In genomic region chr12:102169922-102170698, GRCh38 we compare ENCODE assay signal across 9 cellular contexts. TPM values are rescaled to one million over a fixed set of nuclear protein-coding genes. Genes with fewer than 3 reads are reported as not detected.
A peak's percentile ranks its signal among the peaks of the same experiment; 100 is the strongest.
DNase-seq lines count a peak whose midpoint lies in the region; ATAC-seq and TF ChIP-seq lines count a peak whose summit lies in the region.
"Had no signal": no experiment of that assay in that cellular context is flagged by ENCODE, and none has a peak within 500 bp of the region (broad histone marks: within the 10 kb centered on the region; RNA-seq: fewer than 3 reads in every experiment).

No MANE protein-coding gene starts in this region.

- no peak overlapping the region for H3K56ac ChIP-seq in H9 (ENCODE audit: insufficient read length, low read depth, low read length)

- H4K8ac ChIP-seq in H9 (replicated peaks; ENCODE audit: insufficient read length, low read depth, low read length), result no peak overlapping the region

- no peak overlapping the region for H2AK5ac ChIP-seq in H9 (ENCODE audit: insufficient read length, low read length)

- H4K20me1 ChIP-seq in DND-41 (ENCODE audit: insufficient read depth, low read length), result no peaks in the 10 kb centered on the region
- no peaks in the 10 kb centered on the region for H4K20me1 ChIP-seq in H9 (ENCODE audit: control insufficient read depth, insufficient read depth, insufficient read length)

- TF ChIP-seq CTCF in DND-41 (IDR thresholded peaks at IDR 0.05; ENCODE audit: borderline replicate concordance, extremely low read depth, low read length, poor library complexity, severe bottlenecking), result peak; percentile 67
- peak; percentile 73 for TF ChIP-seq CTCF in H9 (conservative IDR thresholded peaks at IDR 0.05)
- peak; percentile 37 to 67 (median 56) for TF ChIP-seq CTCF in Peyer's patch (IDR thresholded peaks at IDR 0.05)
- TF ChIP-seq CTCF in fibroblast of mammary gland (conservative IDR thresholded peaks at IDR 0.05; ENCODE audit: control insufficient read depth, insufficient read depth, low read depth, low read length), result peak; percentile 72
- TF ChIP-seq CTCF in prostate gland (IDR thresholded peaks at IDR 0.05), result peak in 3 of 4 experiments; percentile 35 to 59 (median 56)
- TF ChIP-seq CTCF in lower leg skin (IDR thresholded peaks at IDR 0.05), result no peak

- H3K9me3 ChIP-seq in DND-41 (ENCODE audit: insufficient read depth, low read length, severe bottlenecking) (no peaks in the 10 kb centered on the region), H9 (ENCODE audit: control insufficient read depth, low read depth, low read length) (no peaks in the 10 kb centered on the region), Peyer's patch (no peaks in the 10 kb centered on the region), prostate gland (no peaks in the 10 kb centered on the region)

- H3K36me3 ChIP-seq in DND-41 (ENCODE audit: insufficient read depth, low read length) (peaks cover 62% of the 10 kb centered on the region), Peyer's patch (no peaks in the 10 kb centered on the region), prostate gland (no peaks in the 10 kb centered on the region)

- no peak overlapping the region for H2BK120ac ChIP-seq in H9 (ENCODE audit: low read depth, low read length, poor library complexity, severe bottlenecking)

- no peak overlapping the region for H3K4me3 Mint-ChIP-seq in H9

- H4K91ac ChIP-seq in H9 (ENCODE audit: insufficient read length, low read depth, low read length), result no peak overlapping the region

- no peak overlapping the region for H3K14ac ChIP-seq in H9 (ENCODE audit: insufficient read depth, low read length)

- no peaks in the 10 kb centered on the region for H3K23me2 ChIP-seq in H9 (ENCODE audit: insufficient read length, low read depth, low read length, poor library complexity, severe bottlenecking)

- DNase-seq in DND-41 (no peak), H9 (no peak), Peyer's patch (peak in 1 of 3 donors; percentile 49), fibroblast of mammary gland (ENCODE audit: low read depth) (peak; percentile 45), prostate gland (ENCODE audit: low spot score) (no peak), lower leg skin (ENCODE audit: low spot score in 2 of 2) (no peak)

- intact Hi-C loops in prostate gland (cut with DNase I) (no loop called here), lower leg skin (cut with DNase I; ENCODE audit: low total_unique reads) (no loop called here)

- no peak overlapping the region for H3K27ac Mint-ChIP-seq in H9

- H3T11ph ChIP-seq in H9 (ENCODE audit: low read length), result no peak overlapping the region

- H3K27me3 Mint-ChIP-seq in H9 (ENCODE audit: low read depth), result no peaks in the 10 kb centered on the region; the same call in 1 of the 2 replicates

- peaks cover 4 to 5% (median 4%) of the 10 kb centered on the region in 3 experiments; a peak in 4 of 7 replicates for H3K36me3 Mint-ChIP-seq in H9 (ENCODE audit: insufficient read depth in 1 of 3, low read depth in 3 of 3)

- H3K4me2 ChIP-seq in DND-41 (ENCODE audit: insufficient read depth, low read length) (no peak overlapping the region), H9 (ENCODE audit: insufficient read depth, insufficient read length, low read length) (no peak overlapping the region)

- peak; percentile 60; the same call in 1 of the 3 replicates for ATAC-seq in DND-41 (ENCODE audit: insufficient read depth, low read depth)
- ATAC-seq in GM21717 (IDR thresholded peaks at IDR 0.05; ENCODE audit: unreplicated experiment), result no peak
- no peak for ATAC-seq in GM19023 (IDR thresholded peaks at IDR 0.05; ENCODE audit: unreplicated experiment)

- H3K79me1 ChIP-seq in H9 (ENCODE audit: insufficient read depth, low read depth, low read length, poor library complexity, severe bottlenecking), result no peaks in the 10 kb centered on the region

- H3K27ac ChIP-seq in DND-41 (ENCODE audit: low read length) (no peak overlapping the region), H9 (ENCODE audit: insufficient read length, low read depth, low read length) (no peak overlapping the region), Peyer's patch (no peak overlapping the region), prostate gland (no peak overlapping the region)
- H3K27ac ChIP-seq: SK-N-MC had no signal

- H2BK20ac ChIP-seq in H9 (ENCODE audit: low read depth, low read length, poor library complexity, severe bottlenecking), result no peak overlapping the region

- H3K4me1 Mint-ChIP-seq in H9, result no peaks in the 10 kb centered on the region

- H3K9ac ChIP-seq in DND-41 (ENCODE audit: low read depth, low read length) (no peak overlapping the region), H9 (ENCODE audit: extremely low read depth, insufficient read length, low read length) (no peak overlapping the region)

- no peak overlapping the region for H2BK12ac ChIP-seq in H9 (ENCODE audit: insufficient read length, low read depth, low read length)

- H3K4me1 ChIP-seq in DND-41 (ENCODE audit: insufficient read depth, low read length) (no peaks in the 10 kb centered on the region), H9 (ENCODE audit: insufficient read depth, low read length) (no peaks in the 10 kb centered on the region), Peyer's patch (no peaks in the 10 kb centered on the region), prostate gland (replicated peaks) (no peaks in the 10 kb centered on the region)

- H3K9me3 Mint-ChIP-seq in H9, result no peaks in the 10 kb centered on the region

- no CpG with 5 or more reads among the region's 2 CpGs for WGBS in H9 (ENCODE audit: extremely low coverage, insufficient read length, low lambda C conversion rate)
- 93% methylated on average over 2 of the region's 2 CpGs for WGBS in prostate gland
- 90 to 99% methylated on average over 2 of the region's 2 CpGs for WGBS in lower leg skin, 2 donors

- H3K4ac ChIP-seq in H9 (ENCODE audit: low read depth, low read length), result no peak overlapping the region

- no peak overlapping the region for H3K18ac ChIP-seq in H9 (ENCODE audit: insufficient read length, low read depth, low read length)

- H2AFZ ChIP-seq in DND-41 (ENCODE audit: low read depth, low read length), result no peak overlapping the region
- H2AFZ ChIP-seq in H9 (ENCODE audit: low read length), result no peak overlapping the region

- H3K27me3 ChIP-seq in DND-41 (ENCODE audit: insufficient read depth, low read length, poor library complexity) (no peaks in the 10 kb centered on the region), H9 (ENCODE audit: insufficient read depth, low read length) (no peaks in the 10 kb centered on the region), Peyer's patch (no peaks in the 10 kb centered on the region), prostate gland (replicated peaks; ENCODE audit: insufficient read depth) (no peaks in the 10 kb centered on the region)

- TF ChIP-seq POLR2A in Peyer's patch (IDR thresholded peaks at IDR 0.05) (no peak), prostate gland (IDR thresholded peaks at IDR 0.05) (no peak), lower leg skin (IDR thresholded peaks at IDR 0.05) (no peak)

- H4K5ac ChIP-seq in H9 (ENCODE audit: insufficient read length, low read depth, low read length), result no peak overlapping the region

- H2BK15ac ChIP-seq in H9 (ENCODE audit: low read depth, low read length), result no peak overlapping the region

- no peak overlapping the region for H3K4me3 ChIP-seq in DND-41 (ENCODE audit: low read depth in 1 of 2, low read length in 2 of 2)
- no peak overlapping the region for H3K4me3 ChIP-seq in Peyer's patch
- H3K4me3 ChIP-seq in fibroblast of mammary gland (ENCODE audit: control insufficient read depth, low read depth, low read length), result no peak overlapping the region
- no peak overlapping the region for H3K4me3 ChIP-seq in prostate gland
- H3K4me3 ChIP-seq in lower leg skin (ENCODE audit: low read depth, poor library complexity, severe bottlenecking), result no peak overlapping the region
- H3K4me3 ChIP-seq: SK-N-MC had no signal

- no peak overlapping the region for H3K23ac ChIP-seq in H9 (ENCODE audit: insufficient read length, low read depth, low read length)

- H3K79me2 ChIP-seq in DND-41 (ENCODE audit: insufficient read depth, low read length), result no peaks in the 10 kb centered on the region
- no peaks in the 10 kb centered on the region for H3K79me2 ChIP-seq in H9 (ENCODE audit: insufficient read depth, low read length)

- H2BK5ac ChIP-seq in H9 (ENCODE audit: insufficient read length, low read length), result no peak overlapping the region

RNA-seq across cellular contexts. Expression of gene PMCH, which starts 27.5 kb away (rescaled TPM):
- total RNA-seq in H9 (2021), result not detected in 2 replicates
- total RNA-seq in Peyer's patch, result not detected
- total RNA-seq in prostate gland, result not detected
- not detected for total RNA-seq in lower leg skin

RNA-seq across cellular contexts. Expression of gene PARPBP, which starts 50.1 kb away (rescaled TPM):
- total RNA-seq in H9 (2021) (29.0 and 32.1 TPM in 2 replicates), Peyer's patch (1 to 10 TPM; 2.6 to 4.2 (median 3.5) TPM), prostate gland (1 to 10 TPM; 2.6 to 3.5 TPM), lower leg skin (1 to 10 TPM; 1.2 to 2.0 (median 1.6) TPM)

RNA-seq across cellular contexts. Expression of gene NUP37, which starts 50.2 kb away (rescaled TPM):
- 62.5 and 62.8 TPM in 2 replicates for total RNA-seq in H9 (2021)
- total RNA-seq in Peyer's patch, result 10 to 100 TPM in 2 of 4 donors, 1 to 10 TPM in 2; 5.5 to 23.2 (median 12.6) TPM
- 10 to 100 TPM; 16.6 to 21.4 TPM for total RNA-seq in prostate gland
- total RNA-seq in lower leg skin, result 10 to 100 TPM; 12.9 to 28.9 (median 15.7) TPM

Comparison
In these comparisons a context has a peak if more than half of its experiments do, and no peak if none do; other contexts are left out.
1. CTCF ChIP-seq: peak in DND-41 (single experiment), H9 (single experiment), Peyer's patch (6 of 6), fibroblast of mammary gland (single experiment) and prostate gland (3 of 4); none in lower leg skin (0 of 3).